18 cellular contexts compared by ENCODE assay signal in the genomic region with DNA sequence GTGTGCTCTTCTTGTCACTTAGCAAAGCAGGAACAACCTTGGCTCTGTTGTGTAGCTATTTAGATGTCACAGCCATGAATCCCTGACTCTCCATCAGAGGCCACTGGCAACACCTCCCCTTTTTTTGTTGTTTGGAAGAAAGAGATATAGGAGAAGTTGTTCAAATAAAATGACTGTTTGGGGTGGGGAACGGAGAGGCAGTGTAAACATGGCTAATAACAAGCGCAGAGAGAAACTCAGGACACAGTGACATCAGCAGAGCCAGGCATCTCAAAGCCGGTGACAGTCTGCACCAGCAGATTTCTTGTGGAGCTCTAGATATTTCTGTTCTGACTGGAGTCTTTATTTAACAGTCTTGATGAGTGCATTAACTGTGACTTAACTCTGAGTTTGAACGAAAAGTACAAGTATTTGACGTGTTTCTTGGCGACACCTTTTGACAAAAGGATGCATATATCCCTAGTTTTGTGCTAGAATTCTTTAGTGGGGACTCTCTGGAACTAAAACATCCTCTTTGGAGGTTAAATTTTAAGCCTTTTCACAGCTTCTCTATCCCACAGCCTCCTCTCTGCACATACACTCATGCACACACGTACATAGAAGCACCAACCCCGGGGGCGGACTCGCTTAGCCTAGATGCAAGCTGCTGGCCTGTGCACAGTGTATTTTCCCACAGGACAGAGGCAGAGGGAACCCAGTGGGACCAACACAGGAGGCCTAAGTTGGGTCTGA. TPM values are rescaled to one million over a fixed set of nuclear protein-coding genes. Genes with fewer than 3 reads are reported as not detected.
A peak's percentile ranks its signal among the peaks of the same experiment; 100 is the strongest.
DNase-seq lines count a peak whose midpoint lies in the region; ATAC-seq, FAIRE-seq and TF ChIP-seq lines count a peak whose summit lies in the region.
"Had no signal": no experiment of that assay in that cellular context is flagged by ENCODE, and none has a peak within 500 bp of the region (broad histone marks: within the 10 kb centered on the region; RNA-seq: fewer than 3 reads in every experiment).

No MANE protein-coding gene starts in this region.

- no peak for DNase-seq in Calu3
- DNase-seq in RCC 7860 (ENCODE audit: low spot score): peak; percentile 57
- DNase-seq in hepatocyte (ENCODE audit: low spot score): peak; percentile 24
- no peak for DNase-seq in pancreas
- no peak for DNase-seq in NCI-H510A (lab: John Stamatoyannopoulos, UW)
- no peak for DNase-seq in activated T-helper 1 cell treated with anti-CD3 and anti-CD28 coated beads, Interleukin-12 subunit alpha, Interleukin-12 subunit beta, Interleukin-2, Interleukin-4 antibody, amounts not matched to agents 30 ng/mL and 10 ng/mL and 1 ng/mL, durations not matched to agents 14 hours and 24 hours and 36 hours (ENCODE audit: low spot score)
- DNase-seq in kidney glomerular epithelial cell (lab: John Stamatoyannopoulos, UW): no peak
- DNase-seq: activated T-cell treated with anti-CD3 and anti-CD28 coated beads for 4 hours; NCI-H82; stimulated activated CD4-positive, alpha-beta T cell treated with anti-CD3 and anti-CD28 coated beads, Interleukin-2, amount 100 ng/mL, for 48 hours; stimulated activated naive CD4-positive, alpha-beta T cell had no signal

- H3K9me2 ChIP-seq in hepatocyte (replicated peaks; ENCODE audit: insufficient read depth): no peaks in the 10 kb centered on the region

- no peaks in the 10 kb centered on the region for H3K9me3 Mint-ChIP-seq in Calu3 (ENCODE audit: low read depth, unreplicated experiment)
- H3K9me3 Mint-ChIP-seq in activated T-helper 1 cell treated with anti-CD3 and anti-CD28 coated beads, Interleukin-12 subunit alpha, Interleukin-12 subunit beta, Interleukin-2, Interleukin-4 antibody, amounts not matched to agents 30 ng/mL and 10 ng/mL and 1 ng/mL, durations not matched to agents 14 hours and 24 hours and 36 hours: no peaks in the 10 kb centered on the region
- H3K9me3 Mint-ChIP-seq: HFFc6 had no signal

- H3K27me3 ChIP-seq in hepatocyte: no peaks in the 10 kb centered on the region
- no peaks in the 10 kb centered on the region for H3K27me3 ChIP-seq in pancreas
- H3K27me3 ChIP-seq: BLaER1, SJSA1 had no signal

- CTCF ChIA-PET in Calu3 (lab: Charles Lee): interaction anchor here (0.8 kb wide), 2 partner anchors 9 to 26 kb away, joined by 3 read pairs; no protein-coding TSS in a partner anchor

- H3K4me1 ChIP-seq in hepatocyte (ENCODE audit: insufficient read depth) (peaks cover 19% of the 10 kb centered on the region), pancreas (peaks cover 0 to 7% (median 0%) of the 10 kb centered on the region in 3 donors)
- H3K4me1 ChIP-seq: SJSA1 had no signal

- H3K79me2 ChIP-seq in hepatocyte: no peaks in the 10 kb centered on the region

- H3K27me3 Mint-ChIP-seq in Calu3 (ENCODE audit: unreplicated experiment): no peaks in the 10 kb centered on the region
- peaks cover 4% of the 10 kb centered on the region for H3K27me3 Mint-ChIP-seq in activated T-helper 1 cell treated with anti-CD3 and anti-CD28 coated beads, Interleukin-12 subunit alpha, Interleukin-12 subunit beta, Interleukin-2, Interleukin-4 antibody, amounts not matched to agents 30 ng/mL and 10 ng/mL and 1 ng/mL, durations not matched to agents 14 hours and 24 hours and 36 hours (ENCODE audit: insufficient read depth)

- peaks cover 52% of the 10 kb centered on the region for H3K4me1 Mint-ChIP-seq in Calu3 (ENCODE audit: low read depth, unreplicated experiment)
- H3K4me1 Mint-ChIP-seq in activated T-helper 1 cell treated with anti-CD3 and anti-CD28 coated beads, Interleukin-12 subunit alpha, Interleukin-12 subunit beta, Interleukin-2, Interleukin-4 antibody, amounts not matched to agents 30 ng/mL and 10 ng/mL and 1 ng/mL, durations not matched to agents 14 hours and 24 hours and 36 hours (ENCODE audit: low read depth): peaks cover 19% of the 10 kb centered on the region

- no peak overlapping the region for H3K4me3 Mint-ChIP-seq in Calu3 (ENCODE audit: low read depth, unreplicated experiment)
- H3K4me3 Mint-ChIP-seq in activated T-helper 1 cell treated with anti-CD3 and anti-CD28 coated beads, Interleukin-12 subunit alpha, Interleukin-12 subunit beta, Interleukin-2, Interleukin-4 antibody, amounts not matched to agents 30 ng/mL and 10 ng/mL and 1 ng/mL, durations not matched to agents 14 hours and 24 hours and 36 hours: no peak overlapping the region
- H3K4me3 Mint-ChIP-seq: HFFc6 had no signal

- H3K36me3 Mint-ChIP-seq in Calu3 (ENCODE audit: insufficient read depth, unreplicated experiment): peaks cover 6% of the 10 kb centered on the region
- no peaks in the 10 kb centered on the region for H3K36me3 Mint-ChIP-seq in activated T-helper 1 cell treated with anti-CD3 and anti-CD28 coated beads, Interleukin-12 subunit alpha, Interleukin-12 subunit beta, Interleukin-2, Interleukin-4 antibody, amounts not matched to agents 30 ng/mL and 10 ng/mL and 1 ng/mL, durations not matched to agents 14 hours and 24 hours and 36 hours (ENCODE audit: low read depth)

- BruUV-seq in Calu3 (replicated peaks; lab: Mats Ljungman, UMichigan): no TSS peak

- H3K4me2 ChIP-seq in hepatocyte: peak overlapping the region; percentile 17
- H3K4me2 ChIP-seq: BLaER1 had no signal

- H3K9me3 ChIP-seq in hepatocyte (ENCODE audit: low read depth): no peaks in the 10 kb centered on the region
- H3K9me3 ChIP-seq in pancreas: no peaks in the 10 kb centered on the region
- H3K9me3 ChIP-seq: BLaER1, heart right ventricle, SJSA1 had no signal

- H3K4me3 ChIP-seq in hepatocyte (no peak overlapping the region), pancreas (no peak overlapping the region)
- H3K4me3 ChIP-seq: BLaER1, heart right ventricle, SJSA1 had no signal

- no peaks in the 10 kb centered on the region for H3K36me3 ChIP-seq in hepatocyte (replicated peaks; ENCODE audit: insufficient read depth, low read depth)
- H3K36me3 ChIP-seq in pancreas: no peaks in the 10 kb centered on the region
- H3K36me3 ChIP-seq: BLaER1, heart right ventricle, SJSA1 had no signal

- H3K27ac Mint-ChIP-seq in Calu3 (ENCODE audit: unreplicated experiment): peak overlapping the region; percentile 93
- H3K27ac Mint-ChIP-seq in activated T-helper 1 cell treated with anti-CD3 and anti-CD28 coated beads, Interleukin-12 subunit alpha, Interleukin-12 subunit beta, Interleukin-2, Interleukin-4 antibody, amounts not matched to agents 30 ng/mL and 10 ng/mL and 1 ng/mL, durations not matched to agents 14 hours and 24 hours and 36 hours: no peak overlapping the region
- H3K27ac Mint-ChIP-seq: HFFc6 had no signal

- H3K27ac ChIP-seq in hepatocyte (peak overlapping the region; percentile 77), pancreas (peak overlapping the region in 3 of 4 donors; percentile 24 to 70 (median 64))
- H3K27ac ChIP-seq: BLaER1, SJSA1, VCaP had no signal

- no peak for TF ChIP-seq CTCF in Calu3 (IDR thresholded peaks at IDR 0.05; ENCODE audit: unreplicated experiment)
- TF ChIP-seq CTCF in hepatocyte (IDR thresholded peaks at IDR 0.05; ENCODE audit: poor library complexity): no peak
- TF ChIP-seq CTCF in pancreas (IDR thresholded peaks at IDR 0.05): no peak

- peak in 3 of 4 donors; percentile 6 to 34 (median 8) for ATAC-seq in pancreas
- no peak for ATAC-seq in HG03025 (IDR thresholded peaks at IDR 0.05; ENCODE audit: low FRiP score, unreplicated experiment)

- H2AFZ ChIP-seq in hepatocyte: no peak overlapping the region

- FAIRE-seq in RCC 7860 (lab: Jason Lieb, UNC): no peak
- FAIRE-seq in pancreas (lab: Jason Lieb, UNC): no peak
- FAIRE-seq: G401.6 had no signal

- intact Hi-C loops in Calu3 (cut with micrococcal nuclease; ENCODE audit: unreplicated experiment) (no loop called here), pancreas (cut with DNase I) (no loop called here)
- intact Hi-C loops in activated T-helper 1 cell treated with anti-CD3 and anti-CD28 coated beads, Interleukin-12 subunit alpha, Interleukin-12 subunit beta, Interleukin-2, Interleukin-4 antibody, amounts not matched to agents 30 ng/mL and 10 ng/mL and 1 ng/mL, durations not matched to agents 14 hours and 24 hours and 36 hours (cut with micrococcal nuclease): no loop called here

- 74% methylated on average over 10 of the region's 10 CpGs for WGBS in hepatocyte (ENCODE audit: low lambda C conversion rate, missing lambda C conversion rate)
- 67 to 71% methylated on average over 10 of the region's 10 CpGs for WGBS in pancreas, 2 donors

- H4K20me1 ChIP-seq in hepatocyte (ENCODE audit: insufficient read depth, poor library complexity, severe bottlenecking): no peaks in the 10 kb centered on the region
- H4K20me1 ChIP-seq: BLaER1 had no signal

RNA-seq across cellular contexts. Expression of gene ADAT2, which starts 53.8 kb away (rescaled TPM):
- total RNA-seq in Calu3 (2022) (9.9 and 12.0 TPM in 2 replicates), hepatocyte (3.4 and 4.2 TPM in 2 replicates), pancreas (1 to 10 TPM; 1.9 to 6.3 (median 3.5) TPM)
- polyA plus RNA-seq in hepatocyte (3.1 and 4.8 TPM in 2 replicates), pancreas (10 to 100 TPM; 11.0 to 12.1 TPM)
- 39.0 and 43.6 TPM in 2 replicates for total RNA-seq in activated T-helper 1 cell treated with anti-CD3 and anti-CD28 coated beads, Interleukin-12 subunit alpha, Interleukin-12 subunit beta, Interleukin-2, Interleukin-4 antibody, amounts not matched to agents 30 ng/mL and 10 ng/mL and 1 ng/mL, durations not matched to agents 14 hours and 24 hours and 36 hours

RNA-seq across cellular contexts. Expression of gene PEX3, which starts 53.9 kb away (rescaled TPM):
- total RNA-seq in Calu3 (2022) (13.6 and 16.0 TPM in 2 replicates), hepatocyte (19.0 and 23.2 TPM in 2 replicates), pancreas (1 to 10 TPM; 5.6 to 9.6 (median 6.6) TPM)
- polyA plus RNA-seq in hepatocyte (23.4 and 24.5 TPM in 2 replicates), pancreas (1 to 10 TPM; 2.8 to 9.2 TPM)
- total RNA-seq in activated T-helper 1 cell treated with anti-CD3 and anti-CD28 coated beads, Interleukin-12 subunit alpha, Interleukin-12 subunit beta, Interleukin-2, Interleukin-4 antibody, amounts not matched to agents 30 ng/mL and 10 ng/mL and 1 ng/mL, durations not matched to agents 14 hours and 24 hours and 36 hours: 23.6 and 25.0 TPM in 2 replicates

Comparison
In these comparisons a context has a peak if more than half of its experiments do, and no peak if none do; other contexts are left out.
1. DNase-seq: peak in RCC 7860 (single experiment) and hepatocyte (single experiment); none in Calu3 (single experiment), pancreas (0 of 6), NCI-H510A (single experiment), activated T-helper 1 cell treated with anti-CD3 and anti-CD28 coated beads, Interleukin-12 subunit alpha, Interleukin-12 subunit beta, Interleukin-2, Interleukin-4 antibody, amounts not matched to agents 30 ng/mL and 10 ng/mL and 1 ng/mL, durations not matched to agents 14 hours and 24 hours and 36 hours (single experiment) and kidney glomerular epithelial cell (single experiment).